1 cellular context compared by ENCODE assay signal in genomic region chr9:36991516-36992134, GRCh38.
TF ChIP-seq lines count a peak whose summit lies in the region.

No MANE protein-coding gene starts in this region.

TF ChIP-seq in H1, 55 proteins besides CTCF, POLR2A, EP300 and RAD21 (continued from another document):
- TF ChIP-seq RFX5 (IDR thresholded peaks at IDR 0.05; ENCODE audit: borderline replicate concordance, low read depth, low read length), result no peak
- no peak for TF ChIP-seq USF2 (IDR thresholded peaks at IDR 0.05; ENCODE audit: low read length)
- no peak for TF ChIP-seq EZH2 (IDR thresholded peaks at IDR 0.05; ENCODE audit: low read depth, low read length, severe bottlenecking)
- no peak for TF ChIP-seq KDM1A (IDR thresholded peaks at IDR 0.05; ENCODE audit: borderline replicate concordance, low read length)
- no peak for TF ChIP-seq POLR2AphosphoS5 (IDR thresholded peaks at IDR 0.05; ENCODE audit: low read depth, low read length)
